Comparison of ENCODE assay signal across 26 cellular contexts in the genomic region with DNA sequence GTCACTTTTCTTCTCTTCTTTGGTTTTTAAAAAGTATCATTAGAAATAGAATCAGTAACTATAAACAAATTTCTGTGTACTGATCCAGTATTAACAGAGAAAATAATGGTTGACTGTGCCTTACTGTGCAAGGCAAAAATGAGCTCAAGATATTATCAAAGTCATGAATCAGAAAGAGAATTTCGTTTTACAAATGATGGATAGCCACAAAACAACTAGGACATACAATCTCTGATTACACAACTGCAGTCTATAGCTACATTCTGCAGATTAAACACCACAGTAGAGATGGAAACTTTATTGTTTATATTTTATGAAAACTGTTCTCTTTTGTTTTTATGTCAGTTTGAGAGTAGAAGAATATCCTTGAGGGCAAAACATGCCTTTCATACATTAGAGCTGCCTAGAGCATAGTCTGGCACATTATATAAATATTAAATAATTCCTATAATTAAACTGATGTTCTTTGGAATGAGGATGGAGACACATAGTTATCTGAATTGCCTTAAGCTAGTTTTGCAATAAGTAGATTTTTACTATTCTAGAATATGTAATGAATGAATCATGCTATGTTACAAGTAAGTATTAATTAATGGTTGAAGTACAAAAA.
DNase-seq lines count a peak whose midpoint lies in the region; ATAC-seq, FAIRE-seq and TF ChIP-seq lines count a peak whose summit lies in the region.
"Had no signal": no experiment of that assay in that cellular context is flagged by ENCODE, and none has a peak within 500 bp of the region (broad histone marks: within the 10 kb centered on the region; RNA-seq: fewer than 3 reads in every experiment).

No MANE protein-coding gene starts in this region.

- H3K9me3 ChIP-seq in right cardiac atrium (ENCODE audit: control insufficient read depth, low read length), result no peaks in the 10 kb centered on the region
- H3K9me3 ChIP-seq: BE2C had no signal

- no peaks in the 10 kb centered on the region for H3K4me1 ChIP-seq in right cardiac atrium (ENCODE audit: control insufficient read depth, insufficient read depth, low read length)
- H3K4me1 ChIP-seq: BE2C had no signal

- DNase-seq in AG10803 (ENCODE audit: low read depth) (peak; percentile 19), NCI-H226 (peak; percentile 57), iris pigment epithelial cell (ENCODE audit: low read depth) (peak; percentile 47), right cardiac atrium (no peak), GM10266 (ENCODE audit: extremely low spot score) (no peak)
- no peak for DNase-seq in stimulated activated CD4-positive, alpha-beta T cell treated with anti-CD3 and anti-CD28 coated beads, Interleukin-2, amount 100 ng/mL, for 24 hours
- DNase-seq: BE2C; CD8-positive, alpha-beta memory T cell; DMS 273 treated with DMSO at 0.1 percent for 48 hours; DMS79; H9; KBM-7; MV-4-11; NCI-H1105 treated with DMSO at 0.1 percent for 48 hours; NCI-H1694; NCI-H2029 treated with DMSO at 0.1 percent for 48 hours; NCI-H526 treated with DMSO at 0.1 percent for 48 hours; PC-9; Right ventricle myocardium superior; RPMI8226 had no signal

- WGBS in right cardiac atrium, result 48% methylated on average over 1 of the region's 1 CpG

- no peak overlapping the region for H3K4me3 ChIP-seq in AG10803 (ENCODE audit: low read length)
- H3K4me3 ChIP-seq in right cardiac atrium (ENCODE audit: low read length), result no peak overlapping the region
- H3K4me3 ChIP-seq: GM23338, PC-9 had no signal

- TF ChIP-seq CTCF in AG10803 (conservative IDR thresholded peaks at IDR 0.05; ENCODE audit: low read length) (no peak), GM10266 (IDR thresholded peaks at IDR 0.05; ENCODE audit: control insufficient read depth, insufficient read depth, low read depth, missing control alignments) (no peak)

- peak; percentile 53 for FAIRE-seq in colon (lab: Jason Lieb, UNC)
- FAIRE-seq: GM18507, HTR-8/SVneo had no signal

- H3K27me3 ChIP-seq in right cardiac atrium (ENCODE audit: control insufficient read depth, insufficient read depth), result no peaks in the 10 kb centered on the region
- H3K27me3 ChIP-seq: BE2C had no signal

- H3K27ac ChIP-seq in right cardiac atrium (ENCODE audit: low read length), result no peak overlapping the region
- H3K27ac ChIP-seq: 22Rv1, PC-9 had no signal

- intact Hi-C loops in right cardiac atrium (cut with DNase I), result no loop called here

- ATAC-seq in GM18861 (IDR thresholded peaks at IDR 0.05; ENCODE audit: unreplicated experiment) (no peak), right cardiac atrium (no peak)
- ATAC-seq: GM23338 had no signal

Comparison
In these comparisons a context has a peak if more than half of its experiments do, and no peak if none do; other contexts are left out.
1. DNase-seq: peak in AG10803 (single experiment), NCI-H226 (single experiment) and iris pigment epithelial cell (single experiment); none in stimulated activated CD4-positive, alpha-beta T cell treated with anti-CD3 and anti-CD28 coated beads, Interleukin-2, amount 100 ng/mL, for 24 hours (0 of 2), right cardiac atrium (0 of 3) and GM10266 (single experiment).